In the genomic region with DNA sequence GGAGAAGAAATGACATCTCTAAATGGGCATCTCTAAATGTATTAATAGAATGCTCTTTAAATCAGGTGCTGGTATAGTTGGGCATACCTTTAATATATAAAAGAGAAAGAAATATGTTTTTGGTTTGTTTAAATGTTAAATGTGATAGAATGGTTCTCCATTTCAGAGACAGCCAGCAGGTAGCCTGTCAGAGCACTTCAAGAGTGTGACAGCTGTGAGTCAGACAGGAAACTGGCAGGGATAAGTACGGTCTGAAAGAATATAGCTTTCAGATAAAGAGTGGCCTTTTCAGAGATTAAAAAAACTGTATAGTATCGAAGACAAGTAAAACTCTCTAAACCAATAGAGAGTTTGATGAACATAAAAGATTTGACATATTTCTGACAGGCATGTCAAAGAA, we compare ENCODE assay signal across 21 cellular contexts.
A peak's percentile ranks its signal among the peaks of the same experiment; 100 is the strongest.
DNase-seq lines count a peak whose midpoint lies in the region; ATAC-seq and TF ChIP-seq lines count a peak whose summit lies in the region.
"Had no signal": no experiment of that assay in that cellular context is flagged by ENCODE, and none has a peak within 500 bp of the region (broad histone marks: within the 10 kb centered on the region; RNA-seq: fewer than 3 reads in every experiment).

No MANE protein-coding gene starts in this region.

- H3K36me3 ChIP-seq in A673 (ENCODE audit: insufficient read depth, low read length, poor library complexity, severe bottlenecking) (no peaks in the 10 kb centered on the region), DND-41 (ENCODE audit: insufficient read depth, low read length) (no peaks in the 10 kb centered on the region)
- H3K36me3 ChIP-seq: tibial nerve, WERI-Rb-1 had no signal

- no peak overlapping the region for H3K27ac ChIP-seq in A673 (ENCODE audit: low read depth, low read length, poor library complexity, severe bottlenecking)
- no peak overlapping the region for H3K27ac ChIP-seq in DND-41 (ENCODE audit: low read length)
- H3K27ac ChIP-seq in RWPE1, result no peak overlapping the region
- H3K27ac ChIP-seq: tibial nerve, WERI-Rb-1 had no signal

- POLR2A ChIA-PET in A673 (lab: Charles Lee; ENCODE audit: low non-redundant PET) (no interaction called here), RWPE1 (lab: Yijun Ruan, JAX; ENCODE audit: low non-redundant PET) (no interaction called here)

- no peak overlapping the region for H3K4me2 ChIP-seq in DND-41 (ENCODE audit: insufficient read depth, low read length)

- H3K9ac ChIP-seq in DND-41 (ENCODE audit: low read depth, low read length), result no peak overlapping the region

- no peaks in the 10 kb centered on the region for H4K20me1 ChIP-seq in DND-41 (ENCODE audit: insufficient read depth, low read length)

- H3K9me3 ChIP-seq in A673 (ENCODE audit: low read depth, low read length, poor library complexity, severe bottlenecking) (no peaks in the 10 kb centered on the region), DND-41 (ENCODE audit: insufficient read depth, low read length, severe bottlenecking) (no peaks in the 10 kb centered on the region)
- H3K9me3 ChIP-seq: tibial nerve had no signal

- DNase-seq in A673 (ENCODE audit: low spot score) (peak; percentile 3), DND-41 (no peak), NCI-H2029 (lab: John Stamatoyannopoulos, UW) (peak; percentile 33), RWPE1 (ENCODE audit: low spot score) (peak; percentile 2), activated T-cell treated with anti-CD3 and anti-CD28 coated beads for 4 hours (no peak), NCI-H1436 (lab: John Stamatoyannopoulos, UW) (no peak), NCI-H345 (lab: John Stamatoyannopoulos, UW) (no peak)
- DNase-seq: activated CD4-positive, alpha-beta T cell treated with anti-CD3 and anti-CD28 coated beads for 48 hours; activated CD8-positive, alpha-beta memory T cell treated with anti-CD3 and anti-CD28 coated beads for 24 hours; amygdala; CD8-positive, alpha-beta T cell; H7; Karpas-422; NCI-H1930; NCI-H526; stimulated activated CD4-positive, alpha-beta T cell treated with anti-CD3 and anti-CD28 coated beads, Interleukin-4, amount 100 ng/mL, for 24 hours; WERI-Rb-1 had no signal

- intact Hi-C loops in A673 (cut with micrococcal nuclease; ENCODE audit: unreplicated experiment), result no loop called here

- H2AFZ ChIP-seq in DND-41 (ENCODE audit: low read depth, low read length), result no peak overlapping the region

- ATAC-seq in DND-41 (ENCODE audit: insufficient read depth, low read depth) (peak; percentile 52; the same call in 1 of the 3 replicates), HG03521 (IDR thresholded peaks at IDR 0.05; ENCODE audit: unreplicated experiment) (no peak)
- ATAC-seq: CD8-positive, alpha-beta T cell; HepG2; Panc1 had no signal

- no peak for TF ChIP-seq CTCF in A673 (conservative IDR thresholded peaks at IDR 0.05; ENCODE audit: low read depth, low read length)
- TF ChIP-seq CTCF in DND-41 (IDR thresholded peaks at IDR 0.05; ENCODE audit: borderline replicate concordance, extremely low read depth, low read length, poor library complexity, severe bottlenecking), result no peak
- TF ChIP-seq CTCF in RWPE1 (conservative IDR thresholded peaks at IDR 0.05; ENCODE audit: low read depth), result no peak

- no TSS peak for BruUV-seq in A673 (replicated peaks; lab: Mats Ljungman, UMichigan)

- H3K27me3 ChIP-seq in A673 (replicated peaks; ENCODE audit: insufficient read depth, low read depth, low read length, poor library complexity) (no peaks in the 10 kb centered on the region), DND-41 (ENCODE audit: insufficient read depth, low read length, poor library complexity) (no peaks in the 10 kb centered on the region)
- H3K27me3 ChIP-seq: tibial nerve had no signal

- CTCF ChIA-PET in A673 (lab: Charles Lee), result no interaction called here
- CTCF ChIA-PET in RWPE1 (lab: Yijun Ruan, JAX), result no interaction called here

- H3K4me3 ChIP-seq in A673 (ENCODE audit: low read depth, low read length, poor library complexity, severe bottlenecking) (no peak overlapping the region), DND-41 (ENCODE audit: low read depth in 1 of 2, low read length in 2 of 2) (no peak overlapping the region)
- H3K4me3 ChIP-seq: tibial nerve had no signal

- H3K4me1 ChIP-seq in A673 (ENCODE audit: insufficient read depth, low read length, poor library complexity, severe bottlenecking), result no peaks in the 10 kb centered on the region
- H3K4me1 ChIP-seq in DND-41 (ENCODE audit: insufficient read depth, low read length), result no peaks in the 10 kb centered on the region
- H3K4me1 ChIP-seq: tibial nerve had no signal

- H3K79me2 ChIP-seq in DND-41 (ENCODE audit: insufficient read depth, low read length), result no peaks in the 10 kb centered on the region

Comparison
In these comparisons a context has a peak if more than half of its experiments do, and no peak if none do; other contexts are left out.
1. DNase-seq: peak in A673 (single experiment), NCI-H2029 (single experiment) and RWPE1 (single experiment); none in DND-41 (single experiment), activated T-cell treated with anti-CD3 and anti-CD28 coated beads for 4 hours (single experiment), NCI-H1436 (single experiment) and NCI-H345 (single experiment).